8 cellular contexts compared by ENCODE assay signal in genomic region chr9:107751522-107752235, GRCh38.
DNase-seq lines count a peak whose midpoint lies in the region; ATAC-seq and TF ChIP-seq lines count a peak whose summit lies in the region.

No MANE protein-coding gene starts in this region.

- H4K5ac ChIP-seq in IMR-90 (ENCODE audit: low read depth, low read length): peak overlapping the region; percentile 65

- no peaks in the 10 kb centered on the region for H3K36me3 ChIP-seq in Caco-2 (ENCODE audit: control insufficient read depth, insufficient read depth, low read length)
- H3K36me3 ChIP-seq in IMR-90 (ENCODE audit: control insufficient read depth, insufficient read depth, low read length): no peaks in the 10 kb centered on the region
- H3K36me3 ChIP-seq in gastrocnemius medialis: no peaks in the 10 kb centered on the region

- BruUV-seq in Caco-2 (replicated peaks; lab: Mats Ljungman, UMichigan) (no TSS peak), IMR-90 (replicated peaks; lab: Mats Ljungman, UMichigan) (no TSS peak)

- H2AFZ ChIP-seq in IMR-90 (replicated peaks; ENCODE audit: low read length, poor library complexity): peak overlapping the region; percentile 3

- H3K4me1 ChIP-seq in Caco-2 (peaks cover 34% of the 10 kb centered on the region), IMR-90 (ENCODE audit: control insufficient read depth, insufficient read depth, low read length) (peaks cover 21% of the 10 kb centered on the region), gastrocnemius medialis (peaks cover 23 to 36% of the 10 kb centered on the region in 2 donors)

- no peak for TF ChIP-seq POLR2A in IMR-90 (IDR thresholded peaks at IDR 0.05; ENCODE audit: low read depth, low read length)
- peak; percentile 7 to 18 for TF ChIP-seq POLR2A in gastrocnemius medialis (IDR thresholded peaks at IDR 0.05)

- H3K4me2 ChIP-seq in IMR-90 (ENCODE audit: low read depth, low read length): peak overlapping the region; percentile 29; the same call in 1 of the 2 replicates

- H3K18ac ChIP-seq in IMR-90 (ENCODE audit: low read depth, low read length): peak overlapping the region; percentile 82

- H3K4me3 Mint-ChIP-seq in Caco-2 (ENCODE audit: unreplicated experiment): no peak overlapping the region

- no peaks in the 10 kb centered on the region for H3K36me3 Mint-ChIP-seq in Caco-2 (ENCODE audit: insufficient read depth, unreplicated experiment)

- 80% methylated on average over 1 of the region's 5 CpGs; no CpG with 5 or more reads in 1 of the 2 experiments for WGBS in IMR-90 (ENCODE audit: extremely low coverage in 2 of 2, insufficient read length in 1 of 2), 2 experiments

- peak overlapping the region; percentile 83 for H3K23ac ChIP-seq in IMR-90 (ENCODE audit: low read depth, low read length)

- peaks cover 6% of the 10 kb centered on the region for H3K9me1 ChIP-seq in IMR-90 (ENCODE audit: insufficient read depth, low read length)

- H3K27me3 Mint-ChIP-seq in Caco-2 (ENCODE audit: insufficient read depth, unreplicated experiment): no peaks in the 10 kb centered on the region

- no peak overlapping the region for H3K4me3 ChIP-seq in Caco-2 (ENCODE audit: low read depth, low read length)
- no peak overlapping the region for H3K4me3 ChIP-seq in IMR-90 (ENCODE audit: insufficient read depth, low read depth, low read length)
- no peak overlapping the region for H3K4me3 ChIP-seq in epithelial cell of proximal tubule (ENCODE audit: low read depth, low read length)
- H3K4me3 ChIP-seq in gastrocnemius medialis: no peak overlapping the region

- H4K8ac ChIP-seq in IMR-90 (ENCODE audit: low read depth in 2 of 2, low read length in 2 of 2): peak overlapping the region; percentile 42 to 79

- H3K27ac ChIP-seq in IMR-90 (ENCODE audit: insufficient read depth, low read length) (peak overlapping the region; percentile 73; the same call in 1 of the 2 replicates), gastrocnemius medialis (peak overlapping the region; percentile 87 to 91 (median 88))

- no peak for TF ChIP-seq RAD21 in IMR-90 (IDR thresholded peaks at IDR 0.05; ENCODE audit: low read length)

- no peaks in the 10 kb centered on the region for H3K27me3 ChIP-seq in Caco-2 (replicated peaks; ENCODE audit: control insufficient read depth, insufficient read depth, low read length)
- no peaks in the 10 kb centered on the region for H3K27me3 ChIP-seq in IMR-90 (ENCODE audit: control insufficient read depth, insufficient read depth, low read length)
- H3K27me3 ChIP-seq in gastrocnemius medialis: no peaks in the 10 kb centered on the region

- TF ChIP-seq CTCF in Caco-2 (IDR thresholded peaks at IDR 0.05; ENCODE audit: insufficient read depth in 1 of 2, low read depth in 1 of 2, low read length in 1 of 2, severe bottlenecking in 1 of 2, unreplicated experiment in 1 of 2) (no peak), IMR-90 (conservative IDR thresholded peaks at IDR 0.05; ENCODE audit: low read depth, low read length) (no peak), epithelial cell of proximal tubule (conservative IDR thresholded peaks at IDR 0.05; ENCODE audit: low read depth, low read length) (no peak), gastrocnemius medialis (IDR thresholded peaks at IDR 0.05 in 4 of 5, conservative IDR thresholded peaks at IDR 0.05 in 1 of 5) (no peak)

- POLR2A ChIA-PET in Caco-2 (lab: Charles Lee) (no interaction called here), IMR-90 (lab: Charles Lee; ENCODE audit: unreplicated experiment) (no interaction called here)

- peak overlapping the region; percentile 43 for H2BK5ac ChIP-seq in IMR-90 (ENCODE audit: low read depth, low read length, poor library complexity, severe bottlenecking)

- peak overlapping the region; percentile 56 for H2AK9ac ChIP-seq in IMR-90 (replicated peaks; ENCODE audit: low read depth, low read length, poor library complexity)

- peak overlapping the region; percentile 81 for H2AK5ac ChIP-seq in IMR-90 (ENCODE audit: low read depth, low read length)

- 0 out of 2 replicates have a peak overlapping the region, but pooled peaks have one; percentile 4 for H3K9ac ChIP-seq in IMR-90 (ENCODE audit: low read depth, low read length)

- no peaks in the 10 kb centered on the region for H4K20me1 ChIP-seq in IMR-90 (ENCODE audit: insufficient read depth, low read length)

- H3K27ac Mint-ChIP-seq in Caco-2 (ENCODE audit: unreplicated experiment): peak overlapping the region; percentile 64

- intact Hi-C loops in Caco-2 (cut with micrococcal nuclease; ENCODE audit: unreplicated experiment): loop anchor here (1.0 kb wide), 1 partner anchor 69 kb away; no protein-coding TSS in a partner anchor
- intact Hi-C loops in IMR-90 (cut with micrococcal nuclease): loop anchor here (1.0 to 10.0 kb wide), 4 partner anchors 263 to 521 kb away; partner anchors contain the start of gene KLF4
- intact Hi-C loops in gastrocnemius medialis (cut with DNase I; ENCODE audit: low total_unique reads): loop anchor here (1.0 to 5.0 kb wide), 6 partner anchors 65 to 721 kb away; partner anchors contain the start of gene KLF4

- dilution Hi-C loops in IMR-90 (cut with HindIII; ENCODE audit: low sequenced_read_pairs, unreplicated experiment): no loop called here

- H3K9me3 ChIP-seq in Caco-2: no peaks in the 10 kb centered on the region; the same call in 1 of the 2 replicates
- H3K9me3 ChIP-seq in IMR-90 (ENCODE audit: control insufficient read depth, insufficient read depth, low read length): no peaks in the 10 kb centered on the region
- H3K9me3 ChIP-seq in gastrocnemius medialis: no peaks in the 10 kb centered on the region

- peak overlapping the region; percentile 46 for H3K56ac ChIP-seq in IMR-90 (ENCODE audit: extremely low read depth, insufficient read depth, low read length)

- H2BK120ac ChIP-seq in IMR-90 (ENCODE audit: low read depth, low read length): peak overlapping the region; percentile 85

- peak overlapping the region; percentile 82 for H4K91ac ChIP-seq in IMR-90 (ENCODE audit: insufficient read depth, low read depth, low read length)

- peaks cover 21% of the 10 kb centered on the region for H3K4me1 Mint-ChIP-seq in Caco-2 (ENCODE audit: low read depth, unreplicated experiment)

- in situ Hi-C loops in IMR-90 (cut with MboI; ENCODE audit: low sequenced_read_pairs) (no loop called here), gastrocnemius medialis (cut with MboI; ENCODE audit: low sequenced_read_pairs in 4 of 4) (no loop called here)

- H3K79me1 ChIP-seq in IMR-90 (ENCODE audit: low read depth in 1 of 2, low read length in 2 of 2): no peaks in the 10 kb centered on the region

- peak overlapping the region; percentile 86 for H2BK20ac ChIP-seq in IMR-90 (ENCODE audit: low read depth, low read length)

- CTCF ChIA-PET in Caco-2 (lab: Charles Lee): interaction anchor here (0.6 kb wide), 1 partner anchor 14 kb away, joined by 4 read pairs; no protein-coding TSS in a partner anchor
- CTCF ChIA-PET in IMR-90 (lab: Yijun Ruan, JAX): interaction anchor here (0.5 to 1.0 kb wide), 3 partner anchors 259 to 493 kb away, joined by 3 to 4 read pairs (median 3); no protein-coding TSS in a partner anchor

- peak overlapping the region; percentile 18 for H3K14ac ChIP-seq in IMR-90 (replicated peaks; ENCODE audit: low read depth, low read length)

- ATAC-seq in GM21390 (IDR thresholded peaks at IDR 0.05; ENCODE audit: unreplicated experiment) (peak; percentile 70), IMR-90 (ENCODE audit: low read depth) (peak; percentile 5; the same call in 1 of the 2 replicates), gastrocnemius medialis (peak; percentile 61 to 73)

- H3K4ac ChIP-seq in IMR-90 (ENCODE audit: low read depth, low read length): peak overlapping the region; percentile 74

- H3K9me3 Mint-ChIP-seq in Caco-2 (ENCODE audit: unreplicated experiment): no peaks in the 10 kb centered on the region

- H2BK15ac ChIP-seq in IMR-90 (ENCODE audit: low read depth, low read length): peak overlapping the region; percentile 68; the same call in 2 of the 3 replicates

- DNase-seq in Caco-2: peak; percentile 45 to 73
- peak; percentile 83 for DNase-seq in IMR-90
- DNase-seq in epithelial cell of proximal tubule (ENCODE audit: low read depth): peak; percentile 91
- DNase-seq in gastrocnemius medialis: peak; percentile 55 to 77
- no peak for DNase-seq in KG1 (lab: John Stamatoyannopoulos, UW)
- DNase-seq in NCI-H1436 treated with DMSO at 0.1 percent for 48 hours (lab: John Stamatoyannopoulos, UW): no peak
- DNase-seq in T-helper 9 cell: no peak

TF ChIP-seq in IMR-90, 13 proteins besides CTCF, POLR2A, EP300 and RAD21:
- TF ChIP-seq RFX5 (IDR thresholded peaks at IDR 0.05; ENCODE audit: low read depth, low read length) (no peak), FOS (IDR thresholded peaks at IDR 0.05; ENCODE audit: low read depth, low read length) (peak; percentile 77), CHD1 (IDR thresholded peaks at IDR 0.05; ENCODE audit: low read depth, low read length) (no peak), NFE2L2 (IDR thresholded peaks at IDR 0.05; ENCODE audit: low read depth, low read length) (peak; percentile 11; the same call in 1 of the 2 replicates), CEBPB (IDR thresholded peaks at IDR 0.05; ENCODE audit: low read depth, low read length) (0 out of 2 replicates have a peak, but pooled peaks have one; percentile 18)
- TF ChIP-seq, protein P1, sequence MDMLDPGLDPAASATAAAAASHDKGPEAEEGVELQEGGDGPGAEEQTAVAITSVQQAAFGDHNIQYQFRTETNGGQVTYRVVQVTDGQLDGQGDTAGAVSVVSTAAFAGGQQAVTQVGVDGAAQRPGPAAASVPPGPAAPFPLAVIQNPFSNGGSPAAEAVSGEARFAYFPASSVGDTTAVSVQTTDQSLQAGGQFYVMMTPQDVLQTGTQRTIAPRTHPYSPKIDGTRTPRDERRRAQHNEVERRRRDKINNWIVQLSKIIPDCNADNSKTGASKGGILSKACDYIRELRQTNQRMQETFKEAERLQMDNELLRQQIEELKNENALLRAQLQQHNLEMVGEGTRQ (IDR thresholded peaks at IDR 0.05; ENCODE audit: low read depth, low read length): no peak
TF ChIP-seq in IMR-90: peak in this region for 3.

Comparison
In these comparisons a context has a peak if more than half of its experiments do, and no peak if none do; other contexts are left out.
1. DNase-seq: peak in Caco-2 (2 of 2), IMR-90 (single experiment), epithelial cell of proximal tubule (single experiment) and gastrocnemius medialis (2 of 2); none in KG1 (single experiment), NCI-H1436 treated with DMSO at 0.1 percent for 48 hours (single experiment) and T-helper 9 cell (single experiment).
2. ATAC-seq: peak in every context shown above with its lines; median percentile 70 in GM21390; 67 in gastrocnemius medialis; 5 in IMR-90.